ENCODE assay signal across 1 cellular context in genomic region chr6:43515808-43516207, GRCh38.
TF ChIP-seq lines count a peak whose summit lies in the region.

No MANE protein-coding gene starts in this region.

TF ChIP-seq in GM23338, 12 proteins besides CTCF, POLR2A, EP300 and RAD21 (continued from another document):
- TF ChIP-seq ETS1 (IDR thresholded peaks at IDR 0.05) (no peak), NANOG (IDR thresholded peaks at IDR 0.05; ENCODE audit: borderline replicate concordance) (no peak), JUNB (IDR thresholded peaks at IDR 0.05; ENCODE audit: unreplicated experiment) (no peak), REST (IDR thresholded peaks at IDR 0.05; ENCODE audit: unreplicated experiment) (no peak), CREB1 (CRISPR knock-in tag; IDR thresholded peaks at IDR 0.05; ENCODE audit: low read depth) (no peak), ZNF331 (CRISPR knock-in tag; IDR thresholded peaks at IDR 0.05; ENCODE audit: low read depth) (no peak)
